1 cellular context compared by ENCODE assay signal in genomic region chrX:75115707-75116413, GRCh38.
TF ChIP-seq lines count a peak whose summit lies in the region.

No MANE protein-coding gene starts in this region.

TF ChIP-seq in H1, 55 proteins besides CTCF, POLR2A, EP300 and RAD21 (continued from another document):
- TF ChIP-seq SIX5 (IDR thresholded peaks at IDR 0.05; ENCODE audit: low read depth, low read length) = no peak
